ENCODE assay signal across 8 cellular contexts in the genomic region with DNA sequence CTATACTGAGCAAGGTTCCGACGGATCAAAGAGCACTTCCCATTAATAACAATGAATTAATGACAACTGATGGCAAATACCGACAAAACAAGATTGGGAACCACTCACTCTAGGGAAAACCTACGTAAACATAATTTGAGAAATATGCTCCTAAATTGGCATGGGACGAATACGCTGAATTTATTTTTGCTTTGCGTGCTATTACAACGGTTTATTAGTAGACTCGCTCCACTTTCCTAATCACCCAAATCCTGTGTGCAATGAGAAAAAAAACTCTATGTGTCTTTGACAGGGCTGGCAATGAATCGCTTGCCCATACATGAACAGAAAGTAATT. TPM values are rescaled to one million over a fixed set of nuclear protein-coding genes. Genes with fewer than 3 reads are reported as not detected.
DNase-seq lines count a peak whose midpoint lies in the region; ATAC-seq and TF ChIP-seq lines count a peak whose summit lies in the region.

No MANE protein-coding gene starts in this region.

- intact Hi-C loops in Caco-2 (cut with micrococcal nuclease; ENCODE audit: unreplicated experiment), result loop anchor here (1.0 to 5.0 kb wide), 2 partner anchors 28 to 208 kb away; a partner anchor contains a TSS
- intact Hi-C loops in PC-9 (cut with micrococcal nuclease; ENCODE audit: unreplicated experiment), result loop anchor here (1.0 to 2.0 kb wide), 2 partner anchors 28 to 208 kb away; a partner anchor contains a TSS
- intact Hi-C loops in ovary (cut with DNase I), result loop anchor here in 1 of 4 donors (10.0 kb wide), 1 partner anchor 80 kb away; no protein-coding TSS in a partner anchor

- H3K27me3 ChIP-seq in Caco-2 (replicated peaks; ENCODE audit: control insufficient read depth, insufficient read depth, low read length) (no peaks in the 10 kb centered on the region), PC-9 (ENCODE audit: insufficient read depth, low read depth) (no peaks in the 10 kb centered on the region), ovary (no peaks in the 10 kb centered on the region)

- ATAC-seq in HG02763 (IDR thresholded peaks at IDR 0.05; ENCODE audit: unreplicated experiment), result no peak
- no peak for ATAC-seq in GM18861 (IDR thresholded peaks at IDR 0.05; ENCODE audit: unreplicated experiment)

- H3K4me1 ChIP-seq in Caco-2, result peaks cover 8% of the 10 kb centered on the region
- H3K4me1 ChIP-seq in PC-9 (replicated peaks; ENCODE audit: insufficient read depth), result peaks cover 22% of the 10 kb centered on the region
- peaks cover 3% of the 10 kb centered on the region for H3K4me1 ChIP-seq in ovary (ENCODE audit: insufficient read depth)

- BruUV-seq in Caco-2 (replicated peaks; lab: Mats Ljungman, UMichigan), result no TSS peak
- TSS peak; percentile 99 for BruUV-seq in PC-9 (replicated peaks; lab: Mats Ljungman, UMichigan)

- no peak for TF ChIP-seq EP300 in ovary (IDR thresholded peaks at IDR 0.05)

- H3K36me3 ChIP-seq in Caco-2 (ENCODE audit: control insufficient read depth, insufficient read depth, low read length) (no peaks in the 10 kb centered on the region), PC-9 (ENCODE audit: low read depth) (peaks cover 10% of the 10 kb centered on the region; the same call in 1 of the 2 replicates), ovary (no peaks in the 10 kb centered on the region)

- DNase-seq in Caco-2 (no peak), PC-9 (no peak), epithelial cell of prostate (ENCODE audit: low read depth, low spot score) (no peak), ovary (no peak), SKM-1 treated with dmso at 0.1 percent for 144 hours (lab: John Stamatoyannopoulos, UW; ENCODE audit: unreplicated experiment) (no peak), hypothalamus (lab: John Stamatoyannopoulos, UW) (no peak)

- CTCF ChIA-PET in Caco-2 (lab: Charles Lee) (interaction anchor here (1.3 kb wide), 1 partner anchor 28 kb away, joined by 6 read pairs; a partner anchor contains a TSS), PC-9 (lab: Charles Lee) (interaction anchor here (0.6 kb wide), 1 partner anchor 9 kb away, joined by 4 read pairs; no protein-coding TSS in a partner anchor)

- H4K20me1 ChIP-seq in PC-9 (ENCODE audit: insufficient read depth), result no peaks in the 10 kb centered on the region

- H3K9me2 ChIP-seq in PC-9 (ENCODE audit: insufficient read depth), result no peaks in the 10 kb centered on the region

- POLR2A ChIA-PET in Caco-2 (lab: Charles Lee) (interaction anchor here (0.9 to 1.9 kb wide), 2 partner anchors 12 to 28 kb away, joined by 3 to 11 read pairs; a partner anchor contains a TSS), PC-9 (lab: Charles Lee; ENCODE audit: unreplicated experiment) (no interaction called here)

- TF ChIP-seq CTCF in Caco-2 (IDR thresholded peaks at IDR 0.05; ENCODE audit: insufficient read depth in 1 of 2, low read depth in 1 of 2, low read length in 1 of 2, severe bottlenecking in 1 of 2, unreplicated experiment in 1 of 2), result no peak
- no peak for TF ChIP-seq CTCF in PC-9 (conservative IDR thresholded peaks at IDR 0.05)
- no peak for TF ChIP-seq CTCF in ovary (IDR thresholded peaks at IDR 0.05)

- peak overlapping the region; percentile 82 for H3K4me2 ChIP-seq in PC-9

- H3K27ac ChIP-seq in PC-9 (peak overlapping the region; percentile 16; the same call in 1 of the 2 replicates), epithelial cell of prostate (peak overlapping the region; percentile 63), ovary (peak overlapping the region; percentile 22 to 54)

- peak overlapping the region; percentile 100 for H2AFZ ChIP-seq in PC-9

- H3K79me2 ChIP-seq in PC-9 (ENCODE audit: low read depth), result peaks cover 11% of the 10 kb centered on the region

- H3K4me1 Mint-ChIP-seq in Caco-2 (ENCODE audit: low read depth, unreplicated experiment), result peaks cover 14% of the 10 kb centered on the region

- H3K9me3 Mint-ChIP-seq in Caco-2 (ENCODE audit: unreplicated experiment), result peaks cover 8% of the 10 kb centered on the region

- H3K36me3 Mint-ChIP-seq in Caco-2 (ENCODE audit: insufficient read depth, unreplicated experiment), result no peaks in the 10 kb centered on the region

- H3K4me3 ChIP-seq in Caco-2 (ENCODE audit: low read depth, low read length), result peak overlapping the region; percentile 60
- H3K4me3 ChIP-seq in PC-9, result peak overlapping the region; percentile 88
- peak overlapping the region; percentile 84 for H3K4me3 ChIP-seq in ovary

- H3K27me3 Mint-ChIP-seq in Caco-2 (ENCODE audit: insufficient read depth, unreplicated experiment), result peaks cover 3% of the 10 kb centered on the region

- WGBS in ovary, 3 donors, result 11 to 14% (median 14%) methylated on average over 10 of the region's 10 CpGs

- TF ChIP-seq POLR2A in ovary (IDR thresholded peaks at IDR 0.05), result no peak

- H3K27ac Mint-ChIP-seq in Caco-2 (ENCODE audit: unreplicated experiment), result no peak overlapping the region

- peak overlapping the region; percentile 86 for H3K4me3 Mint-ChIP-seq in Caco-2 (ENCODE audit: unreplicated experiment)

- H3F3A ChIP-seq in PC-9 (ENCODE audit: insufficient read depth, low read depth), result peaks cover 20% of the 10 kb centered on the region; the same call in 1 of the 2 replicates

- peaks cover 5% of the 10 kb centered on the region; the same call in 1 of the 2 replicates for H3K9me3 ChIP-seq in Caco-2
- H3K9me3 ChIP-seq in PC-9 (ENCODE audit: insufficient read depth, low read depth), result no peaks in the 10 kb centered on the region
- H3K9me3 ChIP-seq in ovary, result no peaks in the 10 kb centered on the region

RNA-seq across cellular contexts. Expression of a gene that starts 0.5 kb away (rescaled TPM):
- total RNA-seq in Caco-2 (2022) (5.0 and 5.3 TPM in 2 replicates), PC-9 (2021) (25.9 and 28.8 TPM in 2 replicates), ovary (10 to 100 TPM; 15.6 to 34.1 (median 23.6) TPM)
- 10 to 100 TPM; 18.5 to 21.6 TPM for polyA plus RNA-seq in ovary

RNA-seq across cellular contexts. Expression of a gene that starts 27.7 kb away (rescaled TPM):
- total RNA-seq in Caco-2 (2022) (72.0 and 74.3 TPM in 2 replicates), PC-9 (2021) (96.4 and 132 TPM in 2 replicates), ovary (10 to 100 TPM; 22.7 to 46.1 (median 35.2) TPM)
- 10 to 100 TPM; 30.1 to 31.4 TPM for polyA plus RNA-seq in ovary
